Comparison of ENCODE assay signal across 15 cellular contexts in genomic region chr17:77076046-77076882, GRCh38.
DNase-seq lines count a peak whose midpoint lies in the region; ATAC-seq, FAIRE-seq and TF ChIP-seq lines count a peak whose summit lies in the region.
"Had no signal": no experiment of that assay in that cellular context is flagged by ENCODE, and none has a peak within 500 bp of the region (broad histone marks: within the 10 kb centered on the region; RNA-seq: fewer than 3 reads in every experiment).

No MANE protein-coding gene starts in this region.

- no peaks in the 10 kb centered on the region for H3K4me1 Mint-ChIP-seq in astrocyte (ENCODE audit: low read depth, unreplicated experiment)

- H3K36me3 Mint-ChIP-seq in astrocyte (ENCODE audit: low read depth, unreplicated experiment) = no peaks in the 10 kb centered on the region
- H3K36me3 Mint-ChIP-seq: CD8-positive, alpha-beta T cell had no signal

- TF ChIP-seq CTCF in astrocyte (IDR thresholded peaks at IDR 0.05; ENCODE audit: insufficient read depth, low read depth, low read length) (no peak), gastrocnemius medialis (IDR thresholded peaks at IDR 0.05 in 4 of 5, conservative IDR thresholded peaks at IDR 0.05 in 1 of 5) (no peak)

- H3F3A ChIP-seq in GM23248 (ENCODE audit: insufficient read depth) = no peaks in the 10 kb centered on the region

- H3K79me2 ChIP-seq in GM23248 (ENCODE audit: insufficient read depth) (no peaks in the 10 kb centered on the region), astrocyte (ENCODE audit: insufficient read depth, low read length) (no peaks in the 10 kb centered on the region)

- ATAC-seq in gastrocnemius medialis (no peak), left cardiac atrium (no peak), GM19328 (IDR thresholded peaks at IDR 0.05; ENCODE audit: unreplicated experiment) (no peak)
- ATAC-seq: activated CD8-positive, alpha-beta T cell treated with anti-CD3 and anti-CD28 coated beads for 36 hours; CD8-positive, alpha-beta T cell; HCT116; right lobe of liver had no signal

- DNase-seq in GM23248 (peak; percentile 32), NCI-H2107 (lab: John Stamatoyannopoulos, UW) (peak; percentile 67), astrocyte (ENCODE audit: low read depth) (no peak), gastrocnemius medialis (no peak), left cardiac atrium (no peak)
- DNase-seq in stimulated activated CD4-positive, alpha-beta T cell treated with anti-CD3 and anti-CD28 coated beads, Interleukin-15, amount 100 ng/mL, for 24 hours = no peak
- DNase-seq: activated CD8-positive, alpha-beta T cell treated with anti-CD3 and anti-CD28 coated beads for 36 hours; activated gamma-delta T cell; CD8-positive, alpha-beta T cell; central memory CD4-positive, alpha-beta T cell; right lobe of liver; T-helper 9 cell had no signal

- in situ Hi-C loops in GM23248 (cut with MboI) = no loop called here
- in situ Hi-C loops in gastrocnemius medialis (cut with MboI; ENCODE audit: low sequenced_read_pairs in 4 of 4) = no loop called here

- H3K4me3 ChIP-seq in GM23248 (peak overlapping the region; percentile 46), astrocyte (ENCODE audit: insufficient read depth, low read depth, low read length) (no peak overlapping the region), neuron (ENCODE audit: low read length) (no peak overlapping the region), gastrocnemius medialis (peak overlapping the region in 1 of 4 donors; percentile 14)
- H3K4me3 ChIP-seq: right lobe of liver had no signal

- H3K4me3 Mint-ChIP-seq in astrocyte (ENCODE audit: unreplicated experiment) = no peak overlapping the region
- H3K4me3 Mint-ChIP-seq: activated CD8-positive, alpha-beta T cell treated with anti-CD3 and anti-CD28 coated beads for 36 hours; CD8-positive, alpha-beta T cell had no signal

- H3K36me3 ChIP-seq in GM23248 (ENCODE audit: low read depth) (no peaks in the 10 kb centered on the region), astrocyte (ENCODE audit: insufficient read depth, low read length) (no peaks in the 10 kb centered on the region), neuron (ENCODE audit: insufficient read depth, low read length) (no peaks in the 10 kb centered on the region), gastrocnemius medialis (no peaks in the 10 kb centered on the region)
- H3K36me3 ChIP-seq: right lobe of liver had no signal

- intact Hi-C loops in gastrocnemius medialis (cut with DNase I; ENCODE audit: low total_unique reads) = no loop called here
- intact Hi-C loops in left cardiac atrium (cut with DNase I) = no loop called here

- no peak for FAIRE-seq in astrocyte (lab: Jason Lieb, UNC)

- H2AFZ ChIP-seq in GM23248 (peak overlapping the region; percentile 67), astrocyte (ENCODE audit: low read depth, low read length) (peak overlapping the region; percentile 19), neuron (ENCODE audit: low read depth, low read length) (peak overlapping the region; percentile 48)

- H3K9ac ChIP-seq in GM23248 (no peak overlapping the region), astrocyte (ENCODE audit: low read length) (no peak overlapping the region)

- H3K27ac ChIP-seq in GM23248 = no peak overlapping the region
- no peak overlapping the region for H3K27ac ChIP-seq in astrocyte (ENCODE audit: low read depth, low read length)
- H3K27ac ChIP-seq in gastrocnemius medialis = no peak overlapping the region
- H3K27ac ChIP-seq: right lobe of liver had no signal

- H3K4me2 ChIP-seq in GM23248 (ENCODE audit: unreplicated experiment) (peak overlapping the region; percentile 46), astrocyte (ENCODE audit: low read length) (peak overlapping the region; percentile 60)

- H4K20me1 ChIP-seq in GM23248 (ENCODE audit: insufficient read depth) = no peaks in the 10 kb centered on the region
- H4K20me1 ChIP-seq in astrocyte (ENCODE audit: insufficient read depth, low read length) = no peaks in the 10 kb centered on the region

- H3K4me1 ChIP-seq in GM23248 (ENCODE audit: insufficient read depth) (no peaks in the 10 kb centered on the region), astrocyte (ENCODE audit: insufficient read depth, low read length) (no peaks in the 10 kb centered on the region), neuron (ENCODE audit: insufficient read depth, low read length) (peaks cover 4% of the 10 kb centered on the region), gastrocnemius medialis (peaks cover 2 to 4% of the 10 kb centered on the region in 2 donors)
- H3K4me1 ChIP-seq: right lobe of liver had no signal

- no peaks in the 10 kb centered on the region for H3K9me2 ChIP-seq in GM23248 (ENCODE audit: insufficient read depth)

- 25 to 27% methylated on average over 17 of the region's 17 CpGs for WGBS in GM23248 (ENCODE audit: low coverage in 1 of 2, low lambda C conversion rate in 2 of 2, missing lambda C conversion rate in 2 of 2), 2 experiments

- H3K9me3 ChIP-seq in GM23248 (ENCODE audit: low read depth) = no peaks in the 10 kb centered on the region
- no peaks in the 10 kb centered on the region for H3K9me3 ChIP-seq in astrocyte (ENCODE audit: insufficient read depth, low read depth, low read length)
- H3K9me3 ChIP-seq in neuron (ENCODE audit: low read length) = no peaks in the 10 kb centered on the region
- H3K9me3 ChIP-seq in gastrocnemius medialis = no peaks in the 10 kb centered on the region
- H3K9me3 ChIP-seq: right lobe of liver had no signal

- H3K27me3 ChIP-seq in GM23248 (replicated peaks; ENCODE audit: insufficient read depth) (peaks cover 37% of the 10 kb centered on the region), astrocyte (ENCODE audit: insufficient read depth, low read length) (peaks cover 11% of the 10 kb centered on the region), neuron (ENCODE audit: insufficient read depth, low read length) (peaks cover 6% of the 10 kb centered on the region), gastrocnemius medialis (peaks cover 0 to 13% (median 0%) of the 10 kb centered on the region in 3 donors)
- H3K27me3 ChIP-seq: right lobe of liver had no signal

- H3K27me3 Mint-ChIP-seq in astrocyte (ENCODE audit: low read depth, unreplicated experiment) = peaks cover 40% of the 10 kb centered on the region

- TF ChIP-seq POLR2A in gastrocnemius medialis (IDR thresholded peaks at IDR 0.05) = no peak

- no peaks in the 10 kb centered on the region for H3K9me3 Mint-ChIP-seq in astrocyte (ENCODE audit: unreplicated experiment)
- H3K9me3 Mint-ChIP-seq: activated CD8-positive, alpha-beta T cell treated with anti-CD3 and anti-CD28 coated beads for 36 hours; CD8-positive, alpha-beta T cell had no signal

- no peak overlapping the region for H3K27ac Mint-ChIP-seq in astrocyte (ENCODE audit: unreplicated experiment)
- H3K27ac Mint-ChIP-seq: activated CD8-positive, alpha-beta T cell treated with anti-CD3 and anti-CD28 coated beads for 36 hours; CD8-positive, alpha-beta T cell had no signal

Comparison
In these comparisons a context has a peak if more than half of its experiments do, and no peak if none do; other contexts are left out.
1. DNase-seq: peak in GM23248 (single experiment) and NCI-H2107 (single experiment); none in astrocyte (single experiment), gastrocnemius medialis (0 of 2), stimulated activated CD4-positive, alpha-beta T cell treated with anti-CD3 and anti-CD28 coated beads, Interleukin-15, amount 100 ng/mL, for 24 hours (single experiment) and left cardiac atrium (single experiment).
2. Peak in every context shown above with its lines, with median percentiles within 50 percentile points of each other: H2AFZ ChIP-seq.